14 cellular contexts compared by ENCODE assay signal in the genomic region with DNA sequence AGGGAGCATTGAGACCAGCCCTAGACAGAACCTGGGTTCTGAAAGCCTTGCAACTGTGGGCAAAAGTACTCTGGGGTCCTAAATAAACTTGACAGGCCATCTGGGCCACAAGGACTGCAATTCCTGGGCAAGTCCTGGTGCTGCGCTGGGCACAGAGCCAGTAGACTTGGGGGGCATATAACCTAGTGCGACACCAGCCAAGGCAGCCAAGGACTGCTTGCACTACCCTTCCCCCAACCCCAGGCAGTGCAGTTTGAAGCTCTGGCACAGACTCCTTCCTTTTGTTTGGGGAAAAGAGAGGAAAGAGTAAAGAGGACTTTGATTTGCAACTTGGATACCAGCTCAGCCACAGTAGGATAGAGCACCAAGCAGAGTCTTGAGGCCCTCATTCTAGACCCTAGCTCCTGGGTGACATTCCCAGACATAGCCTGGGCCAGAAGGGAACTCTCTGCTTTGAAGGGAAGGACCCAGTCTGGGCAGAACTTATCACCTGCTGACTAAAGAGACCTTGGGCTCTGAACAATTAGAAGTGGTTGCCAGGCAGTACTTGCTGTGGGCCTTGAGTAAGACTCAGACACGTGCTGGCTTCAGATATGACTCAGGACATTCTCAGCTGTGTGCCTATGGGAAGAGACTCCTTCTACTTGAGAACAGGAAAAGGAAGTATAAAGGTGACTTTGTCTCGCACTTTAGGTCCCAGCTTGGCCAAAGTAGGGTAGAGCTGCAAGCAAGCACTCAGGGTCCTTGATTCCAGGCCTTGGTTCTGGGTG.
A peak's percentile ranks its signal among the peaks of the same experiment; 100 is the strongest.
DNase-seq lines count a peak whose midpoint lies in the region; ATAC-seq and TF ChIP-seq lines count a peak whose summit lies in the region.
"Had no signal": no experiment of that assay in that cellular context is flagged by ENCODE, and none has a peak within 500 bp of the region (broad histone marks: within the 10 kb centered on the region; RNA-seq: fewer than 3 reads in every experiment).

No MANE protein-coding gene starts in this region.

- H3K4ac ChIP-seq in trophoblast cell (ENCODE audit: low read depth, low read length): no peak overlapping the region

- peak; percentile 79 for ATAC-seq in HG02852 (IDR thresholded peaks at IDR 0.05; ENCODE audit: unreplicated experiment)

- H3K27me3 ChIP-seq in OCI-LY3 (ENCODE audit: low read depth, low read length) (0 out of 2 replicates have a peak, but pooled peaks cover 8% of the 10 kb centered on the region), trophoblast cell (ENCODE audit: insufficient read depth, low read length) (no peaks in the 10 kb centered on the region)
- H3K27me3 ChIP-seq: spleen had no signal

- H3K18ac ChIP-seq in trophoblast cell (ENCODE audit: low read length): no peak overlapping the region

- no peak overlapping the region for H2BK5ac ChIP-seq in trophoblast cell (ENCODE audit: low read depth, low read length, poor library complexity)

- H3K14ac ChIP-seq in trophoblast cell (ENCODE audit: low read length): no peak overlapping the region

- no peaks in the 10 kb centered on the region for H3K79me1 ChIP-seq in trophoblast cell (ENCODE audit: low read length)

- no peak overlapping the region for H4K91ac ChIP-seq in trophoblast cell (ENCODE audit: low read depth, low read length)

- H3K27ac ChIP-seq in OCI-LY3 (ENCODE audit: low read length) (peak overlapping the region; percentile 83), trophoblast cell (ENCODE audit: low read depth, low read length) (no peak overlapping the region)
- H3K27ac ChIP-seq: 22Rv1, spleen had no signal

- no peak overlapping the region for H2AK5ac ChIP-seq in trophoblast cell (ENCODE audit: low read length)

- H3K9ac ChIP-seq in OCI-LY3 (ENCODE audit: low read length): peak overlapping the region; percentile 42; the same call in 1 of the 2 replicates
- no peak overlapping the region for H3K9ac ChIP-seq in trophoblast cell (ENCODE audit: low read length)

- no peaks in the 10 kb centered on the region for H4K20me1 ChIP-seq in OCI-LY3 (ENCODE audit: insufficient read depth, low read length)

- H3K23ac ChIP-seq in trophoblast cell (ENCODE audit: low read length): no peak overlapping the region

- H3K79me2 ChIP-seq in OCI-LY3 (ENCODE audit: low read length) (no peaks in the 10 kb centered on the region), trophoblast cell (ENCODE audit: control insufficient read depth, insufficient read depth, low read length, poor library complexity) (no peaks in the 10 kb centered on the region)

- no peak for TF ChIP-seq CTCF in OCI-LY3 (IDR thresholded peaks at IDR 0.05; ENCODE audit: low read depth, low read length)

- H4K12ac ChIP-seq in trophoblast cell (ENCODE audit: low read depth, low read length): no peak overlapping the region

- H2AFZ ChIP-seq in OCI-LY3 (ENCODE audit: low read depth, low read length) (no peak overlapping the region), trophoblast cell (ENCODE audit: insufficient read depth, low read length, poor library complexity) (no peak overlapping the region)

- H3K4me2 ChIP-seq in OCI-LY3 (ENCODE audit: low read length) (peak overlapping the region; percentile 54), trophoblast cell (ENCODE audit: low read length) (no peak overlapping the region)

- DNase-seq in DMS53 (lab: John Stamatoyannopoulos, UW) (peak; percentile 55), DMS53 treated with DMSO at 0.1 percent for 48 hours (lab: John Stamatoyannopoulos, UW; ENCODE audit: unreplicated experiment) (no peak), trophoblast cell (peak; percentile 6 to 42), DMS 273 (lab: John Stamatoyannopoulos, UW; ENCODE audit: unreplicated experiment) (no peak), NCI-H446 (lab: John Stamatoyannopoulos, UW) (no peak)
- DNase-seq in stimulated activated CD4-positive, alpha-beta T cell treated with anti-CD3 and anti-CD28 coated beads, Interleukin-2, amount 100 ng/mL, for 48 hours: no peak
- DNase-seq: activated CD4-positive, alpha-beta T cell treated with anti-CD3 and anti-CD28 coated beads, Interleukin-2, amount 50 U/mL, for 48 hours; COR-L47; Kasumi-1; spleen had no signal

- no peak overlapping the region for H2BK12ac ChIP-seq in trophoblast cell (ENCODE audit: low read length)

- H3K9me3 ChIP-seq in OCI-LY3 (ENCODE audit: insufficient read depth, low read length) (no peaks in the 10 kb centered on the region), trophoblast cell (ENCODE audit: insufficient read depth, low read depth, low read length) (no peaks in the 10 kb centered on the region)

- H3K36me3 ChIP-seq in OCI-LY3 (replicated peaks; ENCODE audit: low read depth, low read length) (no peaks in the 10 kb centered on the region), trophoblast cell (ENCODE audit: control insufficient read depth in 1 of 2, insufficient read depth in 2 of 2, low read length in 2 of 2) (no peaks in the 10 kb centered on the region)
- H3K36me3 ChIP-seq: spleen had no signal

- H3K4me1 ChIP-seq in OCI-LY3 (ENCODE audit: low read length): peaks cover 30% of the 10 kb centered on the region
- H3K4me1 ChIP-seq in trophoblast cell (ENCODE audit: control insufficient read depth in 1 of 2, insufficient read depth in 2 of 2, low read length in 2 of 2): peaks cover 0 to 2% of the 10 kb centered on the region in 2 experiments
- H3K4me1 ChIP-seq: spleen had no signal

- H4K8ac ChIP-seq in trophoblast cell (ENCODE audit: low read depth, low read length): no peak overlapping the region

- no peak overlapping the region for H3K4me3 ChIP-seq in OCI-LY3 (ENCODE audit: low read length)
- H3K4me3 ChIP-seq in trophoblast cell (ENCODE audit: low read depth, low read length): no peak overlapping the region
- H3K4me3 ChIP-seq: lung, spleen had no signal

- H2BK120ac ChIP-seq in trophoblast cell (ENCODE audit: insufficient read depth, low read length, poor library complexity): no peak overlapping the region

- no CpG with 5 or more reads among the region's 4 CpGs for WGBS in trophoblast cell (ENCODE audit: extremely low coverage, insufficient coverage, insufficient read length)

Comparison
In these comparisons a context has a peak if more than half of its experiments do, and no peak if none do; other contexts are left out.
1. DNase-seq: peak in DMS53 (single experiment) and trophoblast cell (2 of 2); none in DMS53 treated with DMSO at 0.1 percent for 48 hours (single experiment), DMS 273 (single experiment), NCI-H446 (0 of 2) and stimulated activated CD4-positive, alpha-beta T cell treated with anti-CD3 and anti-CD28 coated beads, Interleukin-2, amount 100 ng/mL, for 48 hours (0 of 2).